Comparison of ENCODE assay signal across 11 cellular contexts in the genomic region with DNA sequence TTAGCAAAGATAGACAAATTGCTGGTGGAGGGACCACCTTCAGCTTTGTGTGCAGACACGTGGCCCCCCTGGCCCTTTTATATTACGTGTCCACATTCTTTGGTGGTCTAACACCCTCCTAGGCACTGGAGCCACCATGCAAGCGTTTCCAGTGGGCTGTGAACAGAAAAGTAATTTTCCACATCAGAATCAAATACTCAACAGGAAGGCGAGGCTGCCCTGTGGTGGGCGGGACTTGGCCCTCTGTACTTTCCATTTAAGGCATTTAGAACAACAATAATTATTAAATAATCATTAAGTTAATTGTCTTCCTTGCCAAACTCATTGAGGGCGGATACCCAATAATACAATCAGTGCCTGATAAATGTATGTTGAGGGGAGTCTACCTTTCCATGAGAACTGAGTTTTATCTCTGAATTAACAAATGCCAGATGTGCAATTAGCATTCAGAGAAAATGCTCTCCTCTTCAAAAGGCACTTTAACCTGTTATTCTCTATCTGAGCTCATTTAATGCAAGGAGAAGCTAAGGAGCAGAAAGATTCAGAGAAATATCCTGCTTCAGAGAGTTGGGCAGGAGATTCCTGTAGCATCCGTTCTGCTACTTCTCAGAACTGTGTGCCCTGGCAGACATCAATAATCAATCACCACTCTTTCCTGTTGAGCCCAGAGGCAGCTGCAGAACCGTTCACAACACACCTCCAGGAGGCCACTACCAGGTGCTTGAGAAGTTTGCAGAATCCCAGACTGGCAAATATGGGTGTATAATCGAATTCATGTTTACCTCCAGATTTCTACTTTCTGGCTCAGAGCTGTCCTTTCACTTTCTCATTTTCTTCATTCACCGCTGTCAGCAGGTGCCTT.
A peak's percentile ranks its signal among the peaks of the same experiment; 100 is the strongest.
DNase-seq lines count a peak whose midpoint lies in the region; ATAC-seq and TF ChIP-seq lines count a peak whose summit lies in the region.
"Had no signal": no experiment of that assay in that cellular context is flagged by ENCODE, and none has a peak within 500 bp of the region (broad histone marks: within the 10 kb centered on the region; RNA-seq: fewer than 3 reads in every experiment).

No MANE protein-coding gene starts in this region.

- intact Hi-C loops in natural killer cell (cut with micrococcal nuclease): no loop called here
- intact Hi-C loops in naive thymus-derived CD4-positive, alpha-beta T cell (cut with micrococcal nuclease): no loop called here

- H3K27ac Mint-ChIP-seq in natural killer cell: peak overlapping the region; percentile 81 to 82
- peak overlapping the region in 1 of 2 donors; percentile 80 for H3K27ac Mint-ChIP-seq in natural killer cell treated with Interleukin-12 subunit alpha and Interleukin-12 subunit beta and Interleukin-15 and Interleukin-18, amount 100 ng/mL, for 72 hours
- H3K27ac Mint-ChIP-seq in naive thymus-derived CD4-positive, alpha-beta T cell: peak overlapping the region in 6 of 9 donors; percentile 19 to 79 (median 64)

- no peak for TF ChIP-seq CTCF in natural killer cell (IDR thresholded peaks at IDR 0.05)

- H3K27ac ChIP-seq in naive thymus-derived CD4-positive, alpha-beta T cell (ENCODE audit: low read depth, low read length): no peak overlapping the region
- H3K27ac ChIP-seq: cardiac muscle cell had no signal

- DNase-seq in natural killer cell: no peak
- no peak for DNase-seq in natural killer cell treated with Interleukin-12 subunit alpha and Interleukin-12 subunit beta and Interleukin-15 and Interleukin-18, amount 100 ng/mL, for 72 hours (ENCODE audit: low spot score)
- peak; percentile 72 for DNase-seq in dermis blood vessel endothelial cell
- peak in 1 of 9 donors; percentile 4 for DNase-seq in naive thymus-derived CD4-positive, alpha-beta T cell
- no peak for DNase-seq in H4 (ENCODE audit: low spot score)
- DNase-seq in NCI-H1092 treated with DMSO at 0.1 percent for 48 hours (lab: John Stamatoyannopoulos, UW): no peak
- no peak for DNase-seq in Ammon's horn (ENCODE audit: low spot score)
- no peak for DNase-seq in dedifferentiated amniotic fluid mesenchymal stem cell (ENCODE audit: extremely low spot score)

- no peaks in the 10 kb centered on the region for H3K4me1 ChIP-seq in naive thymus-derived CD4-positive, alpha-beta T cell (ENCODE audit: control insufficient read depth in 2 of 2, insufficient read depth in 2 of 2, low read length in 2 of 2)

- H3K9me3 ChIP-seq in naive thymus-derived CD4-positive, alpha-beta T cell (ENCODE audit: control insufficient read depth in 2 of 3, low read length in 3 of 3): no peaks in the 10 kb centered on the region
- H3K9me3 ChIP-seq: BLaER1 treated with 17β-estradiol and CSF1 and Interleukin-3, amounts not matched to agents 10 nM and 100 nM had no signal

- CTCF ChIA-PET in naive thymus-derived CD4-positive, alpha-beta T cell (lab: Charles Lee): interaction anchor here (0.7 kb wide), 1 partner anchor 8 kb away, joined by 3 read pairs; no protein-coding TSS in a partner anchor

- H3K27me3 ChIP-seq in naive thymus-derived CD4-positive, alpha-beta T cell (ENCODE audit: control insufficient read depth in 2 of 2, insufficient read depth in 2 of 2, low read length in 2 of 2): no peaks in the 10 kb centered on the region
- H3K27me3 ChIP-seq: BLaER1 treated with 17β-estradiol and CSF1 and Interleukin-3, amounts not matched to agents 10 nM and 100 nM; cardiac muscle cell had no signal

- POLR2A ChIA-PET in naive thymus-derived CD4-positive, alpha-beta T cell (lab: Charles Lee): no interaction called here

- H3K4me1 Mint-ChIP-seq in natural killer cell: peaks cover 81 to 84% of the 10 kb centered on the region in 2 donors
- H3K4me1 Mint-ChIP-seq in natural killer cell treated with Interleukin-12 subunit alpha and Interleukin-12 subunit beta and Interleukin-15 and Interleukin-18, amount 100 ng/mL, for 72 hours (ENCODE audit: low read depth in 2 of 2): peaks cover 58 to 67% of the 10 kb centered on the region in 2 donors
- H3K4me1 Mint-ChIP-seq in naive thymus-derived CD4-positive, alpha-beta T cell: peaks cover 21 to 64% (median 45%) of the 10 kb centered on the region in 7 donors

- H3K27me3 Mint-ChIP-seq in natural killer cell (ENCODE audit: low read depth in 2 of 2): no peaks in the 10 kb centered on the region
- H3K27me3 Mint-ChIP-seq in natural killer cell treated with Interleukin-12 subunit alpha and Interleukin-12 subunit beta and Interleukin-15 and Interleukin-18, amount 100 ng/mL, for 72 hours: no peaks in the 10 kb centered on the region
- no peaks in the 10 kb centered on the region for H3K27me3 Mint-ChIP-seq in naive thymus-derived CD4-positive, alpha-beta T cell
- H3K27me3 Mint-ChIP-seq: naive thymus-derived CD8-positive, alpha-beta T cell had no signal

- H3K4me3 ChIP-seq in naive thymus-derived CD4-positive, alpha-beta T cell (ENCODE audit: low read length): no peak overlapping the region
- H3K4me3 ChIP-seq: BLaER1 treated with 17β-estradiol and CSF1 and Interleukin-3, amounts not matched to agents 10 nM and 100 nM; cardiac muscle cell had no signal

- H3K4me3 Mint-ChIP-seq in natural killer cell: peak overlapping the region; percentile 62
- H3K4me3 Mint-ChIP-seq in natural killer cell treated with Interleukin-12 subunit alpha and Interleukin-12 subunit beta and Interleukin-15 and Interleukin-18, amount 100 ng/mL, for 72 hours: no peak overlapping the region
- H3K4me3 Mint-ChIP-seq in naive thymus-derived CD4-positive, alpha-beta T cell: peak overlapping the region in 1 of 10 donors; percentile 40

- H3K36me3 ChIP-seq in naive thymus-derived CD4-positive, alpha-beta T cell (ENCODE audit: control insufficient read depth in 2 of 3, insufficient read depth in 3 of 3, low read length in 3 of 3): no peaks in the 10 kb centered on the region
- H3K36me3 ChIP-seq: cardiac muscle cell had no signal

- H3K36me3 Mint-ChIP-seq in natural killer cell: no peaks in the 10 kb centered on the region
- H3K36me3 Mint-ChIP-seq in natural killer cell treated with Interleukin-12 subunit alpha and Interleukin-12 subunit beta and Interleukin-15 and Interleukin-18, amount 100 ng/mL, for 72 hours: no peaks in the 10 kb centered on the region
- H3K36me3 Mint-ChIP-seq in naive thymus-derived CD4-positive, alpha-beta T cell: peaks cover 0 to 30% (median 13%) of the 10 kb centered on the region in 5 donors

- no peak for ATAC-seq in natural killer cell
- ATAC-seq in natural killer cell treated with Interleukin-12 subunit alpha and Interleukin-12 subunit beta and Interleukin-15 and Interleukin-18, amount 100 ng/mL, for 72 hours: no peak
- ATAC-seq in naive thymus-derived CD4-positive, alpha-beta T cell: no peak
- ATAC-seq: naive thymus-derived CD8-positive, alpha-beta T cell had no signal

- no peaks in the 10 kb centered on the region for H3K9me3 Mint-ChIP-seq in natural killer cell
- no peaks in the 10 kb centered on the region for H3K9me3 Mint-ChIP-seq in natural killer cell treated with Interleukin-12 subunit alpha and Interleukin-12 subunit beta and Interleukin-15 and Interleukin-18, amount 100 ng/mL, for 72 hours
- peaks cover 0 to 3% (median 0%) of the 10 kb centered on the region in 11 donors for H3K9me3 Mint-ChIP-seq in naive thymus-derived CD4-positive, alpha-beta T cell
- H3K9me3 Mint-ChIP-seq: naive thymus-derived CD8-positive, alpha-beta T cell had no signal
